10 cellular contexts compared by ENCODE assay signal in genomic region chr19:55676384-55676783, GRCh38. TPM values are rescaled to one million over a fixed set of nuclear protein-coding genes. Genes with fewer than 3 reads are reported as not detected.
DNase-seq lines count a peak whose midpoint lies in the region; ATAC-seq, FAIRE-seq and TF ChIP-seq lines count a peak whose summit lies in the region.
"Had no signal": no experiment of that assay in that cellular context is flagged by ENCODE, and none has a peak within 500 bp of the region (broad histone marks: within the 10 kb centered on the region; RNA-seq: fewer than 3 reads in every experiment).

No MANE protein-coding gene starts in this region.

- peaks cover 87% of the 10 kb centered on the region for H4K20me1 ChIP-seq in astrocyte (ENCODE audit: insufficient read depth, low read length)

- peak overlapping the region; percentile 32 for H3K27ac Mint-ChIP-seq in activated naive CD4-positive, alpha-beta T cell treated with anti-CD3 and anti-CD28 coated beads for 36 hours
- H3K27ac Mint-ChIP-seq in astrocyte (ENCODE audit: unreplicated experiment) (peak overlapping the region; percentile 51), type B pancreatic cell (peak overlapping the region; percentile 93)

- CTCF ChIA-PET in activated naive CD4-positive, alpha-beta T cell treated with anti-CD3 and anti-CD28 coated beads for 36 hours (lab: Charles Lee): no interaction called here

- H2AFZ ChIP-seq in astrocyte (ENCODE audit: low read depth, low read length): no peak overlapping the region

- peak overlapping the region; percentile 97 for H3K9ac ChIP-seq in astrocyte (ENCODE audit: low read length)

- peak; percentile 15 for ATAC-seq in left lobe of liver
- no peak for ATAC-seq in GM18868 (IDR thresholded peaks at IDR 0.05; ENCODE audit: unreplicated experiment)
- no peak for ATAC-seq in HG02759 (IDR thresholded peaks at IDR 0.05; ENCODE audit: unreplicated experiment)

- peak overlapping the region; percentile 92 for H3K4me2 ChIP-seq in astrocyte (ENCODE audit: low read length)

- H3K4me3 ChIP-seq in astrocyte (ENCODE audit: insufficient read depth, low read depth, low read length): peak overlapping the region; percentile 93

- FAIRE-seq in astrocyte (lab: Jason Lieb, UNC): no peak

- H3K4me3 Mint-ChIP-seq in activated naive CD4-positive, alpha-beta T cell treated with anti-CD3 and anti-CD28 coated beads for 36 hours: peak overlapping the region; percentile 99
- H3K4me3 Mint-ChIP-seq in astrocyte (ENCODE audit: unreplicated experiment) (peak overlapping the region; percentile 98), type B pancreatic cell (peak overlapping the region; percentile 97)

- TF ChIP-seq CTCF in astrocyte (IDR thresholded peaks at IDR 0.05; ENCODE audit: insufficient read depth, low read depth, low read length) (no peak), type B pancreatic cell (conservative IDR thresholded peaks at IDR 0.05) (no peak)

- H3K9me3 Mint-ChIP-seq in activated naive CD4-positive, alpha-beta T cell treated with anti-CD3 and anti-CD28 coated beads for 36 hours: no peaks in the 10 kb centered on the region
- H3K9me3 Mint-ChIP-seq in astrocyte (ENCODE audit: unreplicated experiment) (no peaks in the 10 kb centered on the region), type B pancreatic cell (no peaks in the 10 kb centered on the region)

- H3K27ac ChIP-seq in astrocyte (ENCODE audit: low read depth, low read length): no peak overlapping the region

- no peak for DNase-seq in activated naive CD4-positive, alpha-beta T cell treated with anti-CD3 and anti-CD28 coated beads for 36 hours
- no peak for DNase-seq in activated naive CD4-positive, alpha-beta T cell treated with anti-CD3 and anti-CD28 coated beads, Interleukin-2, amount 50 U/mL, for 16 hours
- DNase-seq in astrocyte (ENCODE audit: low read depth): no peak
- peak; percentile 75 for DNase-seq in left lobe of liver (ENCODE audit: low spot score)
- no peak for DNase-seq in type B pancreatic cell (ENCODE audit: extremely low spot score, unreplicated experiment)
- no peak for DNase-seq in SK-N-DZ (ENCODE audit: low spot score)
- DNase-seq: GDM1; stimulated activated CD4-positive, alpha-beta T cell treated with anti-CD3 and anti-CD28 coated beads, Interleukin-12 subunit alpha, Interleukin-12 subunit beta, amount 100 ng/mL, for 4 hours had no signal

- H3K4me1 Mint-ChIP-seq in activated naive CD4-positive, alpha-beta T cell treated with anti-CD3 and anti-CD28 coated beads for 36 hours (ENCODE audit: low read depth): peaks cover 64% of the 10 kb centered on the region
- peaks cover 38% of the 10 kb centered on the region for H3K4me1 Mint-ChIP-seq in astrocyte (ENCODE audit: low read depth, unreplicated experiment)
- peaks cover 22% of the 10 kb centered on the region for H3K4me1 Mint-ChIP-seq in type B pancreatic cell (ENCODE audit: unreplicated experiment)

- H3K27me3 Mint-ChIP-seq in activated naive CD4-positive, alpha-beta T cell treated with anti-CD3 and anti-CD28 coated beads for 36 hours (ENCODE audit: low read depth): no peaks in the 10 kb centered on the region
- H3K27me3 Mint-ChIP-seq in astrocyte (ENCODE audit: low read depth, unreplicated experiment): no peaks in the 10 kb centered on the region
- H3K27me3 Mint-ChIP-seq in type B pancreatic cell: no peaks in the 10 kb centered on the region

- peaks cover 23% of the 10 kb centered on the region for H3K36me3 Mint-ChIP-seq in activated naive CD4-positive, alpha-beta T cell treated with anti-CD3 and anti-CD28 coated beads for 36 hours (ENCODE audit: low read depth)
- H3K36me3 Mint-ChIP-seq in astrocyte (ENCODE audit: low read depth, unreplicated experiment) (peaks cover 8% of the 10 kb centered on the region), type B pancreatic cell (peaks cover 7% of the 10 kb centered on the region)

- intact Hi-C loops in activated naive CD4-positive, alpha-beta T cell treated with anti-CD3 and anti-CD28 coated beads for 36 hours (cut with micrococcal nuclease): no loop called here

- H3K9me3 ChIP-seq in astrocyte (ENCODE audit: insufficient read depth, low read depth, low read length): no peaks in the 10 kb centered on the region

- no peaks in the 10 kb centered on the region for H3K27me3 ChIP-seq in astrocyte (ENCODE audit: insufficient read depth, low read length)

- H3K79me2 ChIP-seq in astrocyte (ENCODE audit: insufficient read depth, low read length): peaks cover 90% of the 10 kb centered on the region

- peaks cover 36% of the 10 kb centered on the region for H3K4me1 ChIP-seq in astrocyte (ENCODE audit: insufficient read depth, low read length)

- H3K36me3 ChIP-seq in astrocyte (ENCODE audit: insufficient read depth, low read length): no peaks in the 10 kb centered on the region

RNA-seq across cellular contexts. Expression of gene EPN1, which starts 1.4 kb away (rescaled TPM):
- 10 to 100 TPM; 23.4 TPM for total RNA-seq in activated naive CD4-positive, alpha-beta T cell treated with anti-CD3 and anti-CD28 coated beads for 36 hours
- 145 and 156 TPM in 2 replicates for total RNA-seq in astrocyte
- total RNA-seq in left lobe of liver: 148 TPM
- total RNA-seq in type B pancreatic cell (ENCODE audit: low replicate concordance): 121 and 127 TPM in 2 replicates
- 66.2 and 76.6 TPM in 2 replicates for polyA plus RNA-seq in SK-N-DZ (2014; cell fraction: cytosol; rRNA removed)
- polyA plus RNA-seq in SK-N-DZ (2014; cell fraction: nucleus; rRNA removed): 19.2 and 41.3 TPM in 2 replicates

RNA-seq across cellular contexts. Expression of gene U2AF2, which starts 21.5 kb away (rescaled TPM):
- total RNA-seq in activated naive CD4-positive, alpha-beta T cell treated with anti-CD3 and anti-CD28 coated beads for 36 hours: 100 to 1,000 TPM; 285 to 293 TPM
- 183 and 194 TPM in 2 replicates for total RNA-seq in astrocyte
- 61.7 TPM for total RNA-seq in left lobe of liver
- total RNA-seq in type B pancreatic cell (ENCODE audit: low replicate concordance): 170 and 232 TPM in 2 replicates
- polyA plus RNA-seq in SK-N-DZ (2014; cell fraction: cytosol; rRNA removed): 120 and 160 TPM in 2 replicates
- polyA plus RNA-seq in SK-N-DZ (2014; cell fraction: nucleus; rRNA removed): 129 and 133 TPM in 2 replicates

RNA-seq across cellular contexts. Expression of gene CCDC106, which starts 28.4 kb away (rescaled TPM):
- 1 to 10 TPM; 4.2 to 4.4 TPM for total RNA-seq in activated naive CD4-positive, alpha-beta T cell treated with anti-CD3 and anti-CD28 coated beads for 36 hours
- 12.2 and 12.8 TPM in 2 replicates for total RNA-seq in astrocyte
- 13.5 TPM for total RNA-seq in left lobe of liver
- total RNA-seq in type B pancreatic cell (ENCODE audit: low replicate concordance): 16.1 and 18.1 TPM in 2 replicates
- 12.5 and 14.6 TPM in 2 replicates for polyA plus RNA-seq in SK-N-DZ (2014; cell fraction: cytosol; rRNA removed)
- 18.2 and 20.0 TPM in 2 replicates for polyA plus RNA-seq in SK-N-DZ (2014; cell fraction: nucleus; rRNA removed)

RNA-seq across cellular contexts. Expression of gene ZNF581, which starts 32.9 kb away (rescaled TPM):
- total RNA-seq in activated naive CD4-positive, alpha-beta T cell treated with anti-CD3 and anti-CD28 coated beads for 36 hours: 10 to 100 TPM; 18.0 to 20.7 TPM
- 28.4 and 30.0 TPM in 2 replicates for total RNA-seq in astrocyte
- total RNA-seq in left lobe of liver: 6.1 TPM
- 41.3 and 43.1 TPM in 2 replicates for total RNA-seq in type B pancreatic cell (ENCODE audit: low replicate concordance)
- polyA plus RNA-seq in SK-N-DZ (2014; cell fraction: cytosol; rRNA removed): 12.8 and 16.3 TPM in 2 replicates
- polyA plus RNA-seq in SK-N-DZ (2014; cell fraction: nucleus; rRNA removed): 13.8 and 14.5 TPM in 2 replicates

RNA-seq across cellular contexts. Expression of gene ZNF580, which starts 35.6 kb away (rescaled TPM):
- 10 to 100 TPM; 18.1 to 18.7 TPM for total RNA-seq in activated naive CD4-positive, alpha-beta T cell treated with anti-CD3 and anti-CD28 coated beads for 36 hours
- total RNA-seq in astrocyte (35.8 and 36.6 TPM in 2 replicates), left lobe of liver (7.5 TPM), type B pancreatic cell (ENCODE audit: low replicate concordance) (28.5 and 37.4 TPM in 2 replicates)
- 6.5 and 12.3 TPM in 2 replicates for polyA plus RNA-seq in SK-N-DZ (2014; cell fraction: cytosol; rRNA removed)
- polyA plus RNA-seq in SK-N-DZ (2014; cell fraction: nucleus; rRNA removed): 12.4 and 15.1 TPM in 2 replicates

Comparison
In these comparisons a context has a peak if more than half of its experiments do, and no peak if none do; other contexts are left out.
1. H3K27ac Mint-ChIP-seq: peak in every context shown above with its lines; median percentile 93 in type B pancreatic cell; 51 in astrocyte; 32 in activated naive CD4-positive, alpha-beta T cell treated with anti-CD3 and anti-CD28 coated beads for 36 hours.